ENCODE assay signal across 8 cellular contexts in genomic region chr19:8396563-8397203, GRCh38. TPM values are rescaled to one million over a fixed set of nuclear protein-coding genes. Genes with fewer than 3 reads are reported as not detected.
DNase-seq lines count a peak whose midpoint lies in the region; ATAC-seq, FAIRE-seq and TF ChIP-seq lines count a peak whose summit lies in the region.

No MANE protein-coding gene starts in this region.

- H2AFZ ChIP-seq in mammary epithelial cell (ENCODE audit: low read depth, low read length) = peak overlapping the region; percentile 36
- no peak overlapping the region for H2AFZ ChIP-seq in keratinocyte (ENCODE audit: control insufficient read depth, low read length)

- peak overlapping the region; percentile 46 for H3K9ac ChIP-seq in mammary epithelial cell (ENCODE audit: insufficient read depth, low read length)
- H3K9ac ChIP-seq in keratinocyte (ENCODE audit: control insufficient read depth, extremely low read depth, insufficient read depth, low read length) = peak overlapping the region; percentile 51

- no peak for ATAC-seq in GM19467 (IDR thresholded peaks at IDR 0.05; ENCODE audit: unreplicated experiment)

- no peaks in the 10 kb centered on the region for H3K36me3 ChIP-seq in mammary epithelial cell (ENCODE audit: insufficient read depth, low read length)
- peaks cover 0 to 9% of the 10 kb centered on the region in 2 experiments for H3K36me3 ChIP-seq in keratinocyte (ENCODE audit: control insufficient read depth in 2 of 2, extremely low read depth in 1 of 2, insufficient read depth in 2 of 2, low read length in 2 of 2)

- H3K79me2 ChIP-seq in mammary epithelial cell (ENCODE audit: insufficient read depth, low read length) = peaks cover 76% of the 10 kb centered on the region
- H3K79me2 ChIP-seq in keratinocyte (ENCODE audit: control insufficient read depth, insufficient read depth, low read length) = peaks cover 52% of the 10 kb centered on the region

- H3K4me2 ChIP-seq in mammary epithelial cell (ENCODE audit: insufficient read depth, low read depth, low read length) (peak overlapping the region; percentile 53), keratinocyte (ENCODE audit: control insufficient read depth, extremely low read depth, insufficient read depth, low read depth, low read length) (peak overlapping the region; percentile 79)

- intact Hi-C loops in mammary epithelial cell (cut with micrococcal nuclease) = loop anchor here (1.0 to 5.0 kb wide), 2 partner anchors 42 to 129 kb away; no protein-coding TSS in a partner anchor

- peak; percentile 59 for FAIRE-seq in keratinocyte (lab: Jason Lieb, UNC)

- H3K9me3 ChIP-seq in mammary epithelial cell (replicated peaks; ENCODE audit: insufficient read depth, low read length) (no peaks in the 10 kb centered on the region), keratinocyte (ENCODE audit: control insufficient read depth, low read depth, low read length) (no peaks in the 10 kb centered on the region)

- H3K4me1 ChIP-seq in mammary epithelial cell (ENCODE audit: insufficient read depth, low read length) = peaks cover 45% of the 10 kb centered on the region
- peaks cover 31% of the 10 kb centered on the region for H3K4me1 ChIP-seq in keratinocyte (ENCODE audit: control insufficient read depth, extremely low read depth, insufficient read depth, low read length)

- in situ Hi-C loops in mammary epithelial cell (cut with MboI; ENCODE audit: low sequenced_read_pairs in 2 of 2) = loop anchor here in 1 of 2 donors (5.0 kb wide), 1 partner anchor 34 kb away; the partner anchor contains the start of gene ANGPTL4

- WGBS in mammary epithelial cell (ENCODE audit: low coverage, missing lambda C conversion rate) = 4% methylated on average over 5 of the region's 22 CpGs

- H3K4me3 ChIP-seq in mammary epithelial cell (replicated peaks in 1 of 3; ENCODE audit: insufficient read depth in 1 of 3, low read depth in 2 of 3, low read length in 3 of 3) = no peak overlapping the region
- H3K4me3 ChIP-seq in keratinocyte (ENCODE audit: control insufficient read depth in 2 of 3, extremely low read depth in 1 of 3, insufficient read depth in 2 of 3, low read depth in 1 of 3, low read length in 3 of 3) = peak overlapping the region in 1 of 3 experiments; percentile 7

- DNase-seq in D341Med (ENCODE audit: low spot score) (peak; percentile 75), Kasumi-1 (lab: John Stamatoyannopoulos, UW) (peak; percentile 22 to 71), mammary epithelial cell (peak; percentile 55), keratinocyte (ENCODE audit: low read depth, low spot score) (no peak), OCI-M2 (lab: John Stamatoyannopoulos, UW; ENCODE audit: unreplicated experiment) (no peak)
- DNase-seq in activated CD4-positive, CD25-positive, alpha-beta regulatory T cell treated with anti-CD3 and anti-CD28 coated beads, Interleukin-2, amount 50 U/mL, for 16 hours (ENCODE audit: low read depth, low spot score) = peak; percentile 23
- peak; percentile 60 to 67 for DNase-seq in stimulated activated CD4-positive, alpha-beta T cell treated with anti-CD3 and anti-CD28 coated beads, Interleukin-4, amount 100 ng/mL, for 48 hours (ENCODE audit: low read depth in 2 of 2)

- CTCF ChIA-PET in mammary epithelial cell (lab: Charles Lee; ENCODE audit: low non-redundant PET) = no interaction called here

- H3K9me1 ChIP-seq in keratinocyte (ENCODE audit: control insufficient read depth, extremely low read depth, insufficient read depth, low read length) = peaks cover 4% of the 10 kb centered on the region

- TF ChIP-seq CTCF in mammary epithelial cell (conservative IDR thresholded peaks at IDR 0.05 in 1 of 2, IDR thresholded peaks at IDR 0.05 in 1 of 2; ENCODE audit: extremely low read depth in 1 of 2, insufficient read depth in 1 of 2, low read depth in 1 of 2, low read length in 2 of 2) = peak; percentile 73 to 85
- peak; percentile 79 to 95 (median 93) for TF ChIP-seq CTCF in keratinocyte (optimal IDR thresholded peaks at IDR 0.05 in 1 of 3, IDR thresholded peaks at IDR 0.05 in 1 of 3, conservative IDR thresholded peaks at IDR 0.05 in 1 of 3; ENCODE audit: extremely low read depth in 1 of 3, insufficient read depth in 2 of 3, low read length in 3 of 3)

- no TSS peak for BruUV-seq in mammary epithelial cell (replicated peaks; lab: Mats Ljungman, UMichigan)

- H4K20me1 ChIP-seq in mammary epithelial cell (ENCODE audit: insufficient read depth, low read length) (no peaks in the 10 kb centered on the region), keratinocyte (ENCODE audit: control insufficient read depth, extremely low read depth, insufficient read depth, low read length) (peaks cover 5% of the 10 kb centered on the region)

- H3K27me3 ChIP-seq in mammary epithelial cell (ENCODE audit: insufficient read depth, low read length) = no peaks in the 10 kb centered on the region
- no peaks in the 10 kb centered on the region for H3K27me3 ChIP-seq in keratinocyte (ENCODE audit: control insufficient read depth, extremely low read depth, insufficient read depth, low read length)

- H3K27ac ChIP-seq in mammary epithelial cell (ENCODE audit: insufficient read depth, low read depth, low read length) = peak overlapping the region; percentile 42
- H3K27ac ChIP-seq in keratinocyte (ENCODE audit: control insufficient read depth, insufficient read depth, low read length) = peak overlapping the region; percentile 10

- dilution Hi-C loops in mammary epithelial cell (cut with HindIII; ENCODE audit: low sequenced_read_pairs) = no loop called here
- dilution Hi-C loops in keratinocyte (cut with MboI; ENCODE audit: extremely low pct_ligation_motif_present, low sequenced_read_pairs) = no loop called here

RNA-seq across cellular contexts. Expression of gene RAB11B, which starts 6.5 kb away (rescaled TPM):
- 10 to 100 TPM; 24.0 to 88.3 TPM for total RNA-seq in mammary epithelial cell
- polyA plus RNA-seq in mammary epithelial cell (47.7 TPM), keratinocyte (14.3 to 40.8 TPM (median 17.0 TPM) in 3 replicates)
- polyA minus RNA-seq in mammary epithelial cell (14.4 TPM), keratinocyte (19.0 to 35.3 TPM (median 20.4 TPM) in 3 replicates)
- 21.0 TPM for polyA plus RNA-seq in keratinocyte (2011; ENCODE audit: low read depth)
- 17.2 and 41.2 TPM in 2 replicates for polyA plus RNA-seq in keratinocyte (2011; cell fraction: cytosol; rRNA removed)
- polyA plus RNA-seq in keratinocyte (2011; cell fraction: nucleus; rRNA removed) = 42.2 and 51.7 TPM in 2 replicates
- polyA plus RNA-seq in keratinocyte (2012; ENCODE audit: low replicate concordance) = 66.3 and 94.2 TPM in 2 replicates
- polyA minus RNA-seq in keratinocyte (2011; cell fraction: cytosol; rRNA and poly(A)+ RNA removed) = 80.6 TPM
- 21.7 and 30.6 TPM in 2 replicates for polyA minus RNA-seq in keratinocyte (2011; cell fraction: nucleus; rRNA and poly(A)+ RNA removed)

RNA-seq across cellular contexts. Expression of gene MARCHF2, which starts 16.4 kb away (rescaled TPM):
- total RNA-seq in mammary epithelial cell = 10 to 100 TPM; 21.9 to 48.3 TPM
- polyA plus RNA-seq in mammary epithelial cell (22.4 TPM), keratinocyte (13.7 to 24.4 TPM (median 20.5 TPM) in 3 replicates)
- polyA minus RNA-seq in mammary epithelial cell (33.3 TPM), keratinocyte (12.4 to 26.9 TPM (median 24.2 TPM) in 3 replicates)
- polyA plus RNA-seq in keratinocyte (2011; ENCODE audit: low read depth) = 4.1 TPM
- polyA plus RNA-seq in keratinocyte (2011; cell fraction: cytosol; rRNA removed) = 11.3 and 32.9 TPM in 2 replicates
- polyA plus RNA-seq in keratinocyte (2011; cell fraction: nucleus; rRNA removed) = 7.8 and 11.6 TPM in 2 replicates
- polyA plus RNA-seq in keratinocyte (2012; ENCODE audit: low replicate concordance) = 19.0 and 22.9 TPM in 2 replicates
- 67.7 TPM for polyA minus RNA-seq in keratinocyte (2011; cell fraction: cytosol; rRNA and poly(A)+ RNA removed)
- polyA minus RNA-seq in keratinocyte (2011; cell fraction: nucleus; rRNA and poly(A)+ RNA removed) = 8.1 and 9.8 TPM in 2 replicates

RNA-seq across cellular contexts. Expression of gene ANGPTL4, which starts 32.7 kb away (rescaled TPM):
- total RNA-seq in mammary epithelial cell = 100 to 1,000 TPM in 1 of 2 donors, 10 to 100 TPM in 1; 75.8 to 294 TPM
- polyA plus RNA-seq in mammary epithelial cell = 551 TPM
- polyA minus RNA-seq in mammary epithelial cell = 208 TPM
- polyA plus RNA-seq in keratinocyte = 102 to 143 TPM (median 112 TPM) in 3 replicates
- polyA plus RNA-seq in keratinocyte (2011; ENCODE audit: low read depth) = 42.6 TPM
- 20.5 and 50.0 TPM in 2 replicates for polyA plus RNA-seq in keratinocyte (2011; cell fraction: cytosol; rRNA removed)
- 301 and 381 TPM in 2 replicates for polyA plus RNA-seq in keratinocyte (2011; cell fraction: nucleus; rRNA removed)
- 40.6 and 139 TPM in 2 replicates for polyA plus RNA-seq in keratinocyte (2012; ENCODE audit: low replicate concordance)
- polyA minus RNA-seq in keratinocyte = 28.6 to 76.7 TPM (median 39.9 TPM) in 3 replicates
- polyA minus RNA-seq in keratinocyte (2011; cell fraction: cytosol; rRNA and poly(A)+ RNA removed) = 118 TPM
- polyA minus RNA-seq in keratinocyte (2011; cell fraction: nucleus; rRNA and poly(A)+ RNA removed) = 224 and 291 TPM in 2 replicates

RNA-seq across cellular contexts. Expression of gene HNRNPM, which starts 48.1 kb away (rescaled TPM):
- 100 to 1,000 TPM in 1 of 2 donors, 10 to 100 TPM in 1; 29.2 to 164 TPM for total RNA-seq in mammary epithelial cell
- polyA plus RNA-seq in mammary epithelial cell = 116 TPM
- polyA minus RNA-seq in mammary epithelial cell = 100.0 TPM
- polyA plus RNA-seq in keratinocyte = 45.7 to 126 TPM (median 110 TPM) in 3 replicates
- polyA plus RNA-seq in keratinocyte (2011; ENCODE audit: low read depth) = 170 TPM
- 67.4 and 87.1 TPM in 2 replicates for polyA plus RNA-seq in keratinocyte (2011; cell fraction: cytosol; rRNA removed)
- 99.1 and 124 TPM in 2 replicates for polyA plus RNA-seq in keratinocyte (2011; cell fraction: nucleus; rRNA removed)
- polyA plus RNA-seq in keratinocyte (2012; ENCODE audit: low replicate concordance) = 78.3 and 223 TPM in 2 replicates
- 22.8 to 47.5 TPM (median 44.6 TPM) in 3 replicates for polyA minus RNA-seq in keratinocyte
- polyA minus RNA-seq in keratinocyte (2011; cell fraction: cytosol; rRNA and poly(A)+ RNA removed) = 93.0 TPM
- polyA minus RNA-seq in keratinocyte (2011; cell fraction: nucleus; rRNA and poly(A)+ RNA removed) = 54.0 and 57.5 TPM in 2 replicates

RNA-seq across cellular contexts. Expression of gene KANK3, which starts 53.6 kb away (rescaled TPM):
- total RNA-seq in mammary epithelial cell = 1 to 10 TPM in 1 of 2 donors, under 1 TPM in 1; 0.33 to 5.3 TPM
- 1.9 TPM for polyA plus RNA-seq in mammary epithelial cell
- polyA minus RNA-seq in mammary epithelial cell = 3.5 TPM
- polyA plus RNA-seq in keratinocyte = 0.15 to 0.27 TPM (median 0.16 TPM) in 3 replicates
- 0.14 TPM for polyA plus RNA-seq in keratinocyte (2011; ENCODE audit: low read depth)
- 0.13 TPM in 1 of 2 replicates, not detected in the other for polyA plus RNA-seq in keratinocyte (2011; cell fraction: cytosol; rRNA removed)
- polyA plus RNA-seq in keratinocyte (2011; cell fraction: nucleus; rRNA removed) = 0.37 and 0.38 TPM in 2 replicates
- 0.13 and 0.48 TPM in 2 replicates for polyA plus RNA-seq in keratinocyte (2012; ENCODE audit: low replicate concordance)
- 0.07 to 0.10 TPM in 2 of 3 replicates, not detected in the other for polyA minus RNA-seq in keratinocyte
- not detected for polyA minus RNA-seq in keratinocyte (2011; cell fraction: cytosol; rRNA and poly(A)+ RNA removed)
- polyA minus RNA-seq in keratinocyte (2011; cell fraction: nucleus; rRNA and poly(A)+ RNA removed) = not detected in 2 replicates

Comparison
In these comparisons a context has a peak if more than half of its experiments do, and no peak if none do; other contexts are left out.
1. DNase-seq: peak in D341Med (single experiment), Kasumi-1 (2 of 2), activated CD4-positive, CD25-positive, alpha-beta regulatory T cell treated with anti-CD3 and anti-CD28 coated beads, Interleukin-2, amount 50 U/mL, for 16 hours (single experiment), mammary epithelial cell (single experiment) and stimulated activated CD4-positive, alpha-beta T cell treated with anti-CD3 and anti-CD28 coated beads, Interleukin-4, amount 100 ng/mL, for 48 hours (2 of 2); none in keratinocyte (single experiment) and OCI-M2 (single experiment).